In the genomic region with DNA sequence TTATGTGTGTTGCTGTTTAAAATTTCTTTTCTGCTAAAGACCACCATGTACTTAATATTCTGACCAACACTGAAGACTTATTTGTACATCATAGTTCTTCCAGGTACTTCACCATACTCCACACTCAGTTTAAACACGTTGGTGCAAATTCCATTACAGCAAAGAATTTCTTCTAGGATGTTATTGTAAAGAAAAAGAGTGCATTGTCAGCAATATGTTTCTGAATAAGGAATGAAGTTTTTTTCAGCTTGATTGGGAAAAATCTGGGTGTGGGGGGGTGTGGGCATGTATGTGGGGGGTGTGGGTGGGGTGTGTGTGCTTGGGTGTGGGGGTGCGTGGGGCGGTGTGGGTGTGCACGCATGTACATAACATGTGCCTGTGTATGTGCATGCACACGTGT, we compare ENCODE assay signal across 33 cellular contexts.
"Had no signal": no experiment of that assay in that cellular context is flagged by ENCODE, and none has a peak within 500 bp of the region (broad histone marks: within the 10 kb centered on the region; RNA-seq: fewer than 3 reads in every experiment).

No MANE protein-coding gene starts in this region.

- H3K36me3 ChIP-seq: adrenal gland, colonic mucosa, esophagus squamous epithelium, gastroesophageal sphincter had no signal

- H3K36me3 Mint-ChIP-seq: activated CD4-positive, alpha-beta memory T cell treated with anti-CD3 and anti-CD28 coated beads for 36 hours; activated CD8-positive, alpha-beta memory T cell treated with anti-CD3 and anti-CD28 coated beads, Interleukin-2, amount 10 ng/mL, durations not matched to agents 7 days and 5 days had no signal

- H3K9me3 Mint-ChIP-seq: activated CD4-positive, alpha-beta memory T cell treated with anti-CD3 and anti-CD28 coated beads for 36 hours; activated CD4-positive, alpha-beta T cell treated with anti-CD3 and anti-CD28 coated beads, Interleukin-2, amount 10 ng/mL, durations not matched to agents 24 days and 14 days; activated naive CD4-positive, alpha-beta T cell treated with anti-CD3 and anti-CD28 coated beads for 36 hours; activated naive CD4-positive, alpha-beta T cell treated with anti-CD3 and anti-CD28 coated beads, Interleukin-2, amount 50 U/mL, for 24 hours; activated naive CD8-positive, alpha-beta T cell treated with anti-CD3 and anti-CD28 coated beads for 36 hours; activated naive CD8-positive, alpha-beta T cell treated with anti-CD3 and anti-CD28 coated beads, Interleukin-2, amount 50 U/mL, for 24 hours; activated T-helper 1 cell treated with anti-CD3 and anti-CD28 coated beads, Interleukin-12 subunit alpha, Interleukin-12 subunit beta, Interleukin-2, Interleukin-4 antibody, amounts not matched to agents 30 ng/mL and 10 ng/mL and 1 ng/mL, durations not matched to agents 14 hours and 24 hours and 36 hours; activated T-helper 2 cell treated with anti-CD3 and anti-CD28 coated beads, Interferon-gamma antibody, Interleukin-2, Interleukin-4, amounts not matched to agents 10 μg/mL and 5 μg/mL and 100 μg/mL, durations not matched to agents 14 hours and 24 hours and 36 hours; T-cell; T-helper 1 cell treated with Interleukin-12 subunit alpha and Interleukin-12 subunit beta and Interleukin-4 antibody, amounts not matched to agents 30 μg/mL and 1 μg/mL, for 36 hours; T-helper 2 cell treated with Interferon-gamma antibody and Interleukin-4, amounts not matched to agents 5 μg/mL and 100 μg/mL, for 36 hours had no signal

- ATAC-seq: activated CD4-positive, alpha-beta T cell treated with anti-CD3 and anti-CD28 coated beads for 36 hours; activated CD8-positive, alpha-beta memory T cell treated with anti-CD3 and anti-CD28 coated beads, Interleukin-2, amount 10 ng/mL, durations not matched to agents 7 days and 5 days; activated CD8-positive, alpha-beta T cell treated with anti-CD3 and anti-CD28 coated beads, Interleukin-2, amount 10 ng/mL, durations not matched to agents 7 days and 5 days; activated naive CD8-positive, alpha-beta T cell treated with anti-CD3 and anti-CD28 coated beads, Interleukin-2, amount 50 U/mL, for 24 hours; body of pancreas; gastroesophageal sphincter; T-cell had no signal

- H3K27ac Mint-ChIP-seq: activated CD4-positive, alpha-beta memory T cell treated with anti-CD3 and anti-CD28 coated beads for 36 hours; activated CD4-positive, alpha-beta T cell treated with anti-CD3 and anti-CD28 coated beads for 36 hours; activated CD4-positive, alpha-beta T cell treated with anti-CD3 and anti-CD28 coated beads, Interleukin-2, amount 10 ng/mL, durations not matched to agents 24 days and 14 days; activated CD8-positive, alpha-beta memory T cell treated with anti-CD3 and anti-CD28 coated beads, Interleukin-2, amount 10 ng/mL, durations not matched to agents 7 days and 5 days; activated CD8-positive, alpha-beta T cell treated with anti-CD3 and anti-CD28 coated beads, Interleukin-2, amount 10 ng/mL, durations not matched to agents 7 days and 5 days; activated naive CD4-positive, alpha-beta T cell treated with anti-CD3 and anti-CD28 coated beads for 36 hours; activated naive CD4-positive, alpha-beta T cell treated with anti-CD3 and anti-CD28 coated beads, Interleukin-2, amount 50 U/mL, for 24 hours; activated naive CD8-positive, alpha-beta T cell treated with anti-CD3 and anti-CD28 coated beads for 36 hours; activated naive CD8-positive, alpha-beta T cell treated with anti-CD3 and anti-CD28 coated beads, Interleukin-2, amount 50 U/mL, for 24 hours; activated T-helper 1 cell treated with anti-CD3 and anti-CD28 coated beads, Interleukin-12 subunit alpha, Interleukin-12 subunit beta, Interleukin-2, Interleukin-4 antibody, amounts not matched to agents 30 ng/mL and 10 ng/mL and 1 ng/mL, durations not matched to agents 14 hours and 24 hours and 36 hours; activated T-helper 2 cell treated with anti-CD3 and anti-CD28 coated beads, Interferon-gamma antibody, Interleukin-2, Interleukin-4, amounts not matched to agents 10 μg/mL and 5 μg/mL and 100 μg/mL, durations not matched to agents 14 hours and 24 hours and 36 hours; T-cell; T-helper 1 cell treated with Interleukin-12 subunit alpha and Interleukin-12 subunit beta and Interleukin-4 antibody, amounts not matched to agents 30 μg/mL and 1 μg/mL, for 36 hours; T-helper 2 cell treated with Interferon-gamma antibody and Interleukin-4, amounts not matched to agents 5 μg/mL and 100 μg/mL, for 36 hours had no signal

- H3K4me3 ChIP-seq: adrenal gland, body of pancreas, colonic mucosa, esophagus squamous epithelium, gastroesophageal sphincter had no signal

- H3K9me3 ChIP-seq: adrenal gland, body of pancreas, colonic mucosa, esophagus squamous epithelium, gastroesophageal sphincter had no signal

- DNase-seq: activated CD4-positive, alpha-beta memory T cell treated with anti-CD3 and anti-CD28 coated beads for 36 hours; activated CD4-positive, alpha-beta T cell treated with anti-CD3 and anti-CD28 coated beads for 36 hours; activated CD4-positive, alpha-beta T cell treated with anti-CD3 and anti-CD28 coated beads, Interleukin-2, amount 10 ng/mL, durations not matched to agents 24 days and 14 days; activated CD4-positive, CD25-positive, alpha-beta regulatory T cell; activated CD4-positive, CD25-positive, alpha-beta regulatory T cell treated with anti-CD3 and anti-CD28 coated beads, Interleukin-2, amount 50 U/mL, for 72 hours; activated CD8-positive, alpha-beta memory T cell treated with anti-CD3 and anti-CD28 coated beads, Interleukin-2, amount 10 ng/mL, durations not matched to agents 7 days and 5 days; activated CD8-positive, alpha-beta memory T cell treated with anti-CD3 and anti-CD28 coated beads, Interleukin-2, amount 50 U/mL, for 4 hours; activated CD8-positive, alpha-beta T cell treated with anti-CD3 and anti-CD28 coated beads, Interleukin-2, amount 10 ng/mL, durations not matched to agents 7 days and 5 days; activated effector memory CD4-positive, alpha-beta T cell treated with anti-CD3 and anti-CD28 coated beads, Interleukin-2, amount 50 U/mL, for 16 hours; activated naive CD4-positive, alpha-beta T cell treated with anti-CD3 and anti-CD28 coated beads for 36 hours; activated naive CD8-positive, alpha-beta T cell treated with anti-CD3 and anti-CD28 coated beads for 36 hours; activated naive CD8-positive, alpha-beta T cell treated with anti-CD3 and anti-CD28 coated beads, Interleukin-2, amount 50 U/mL, for 24 hours; activated T-cell treated with anti-CD3 and anti-CD28 coated beads, Interleukin-2, amount 50 U/mL, for 1 hour; activated T-cell treated with anti-CD3 and anti-CD28 coated beads, Interleukin-2, amount 50 U/mL, for 48 hours; adrenal gland; aorta; body of pancreas; central memory CD4-positive, alpha-beta T cell; cerebellar nuclear complex; colonic mucosa; effector CD8-positive, alpha-beta T cell; esophagus squamous epithelium; foreskin melanocyte; SW 1271; T-cell; T1000 had no signal

- H3K4me3 Mint-ChIP-seq: activated CD4-positive, alpha-beta memory T cell treated with anti-CD3 and anti-CD28 coated beads for 36 hours; activated CD4-positive, alpha-beta T cell treated with anti-CD3 and anti-CD28 coated beads for 36 hours; activated CD4-positive, alpha-beta T cell treated with anti-CD3 and anti-CD28 coated beads, Interleukin-2, amount 10 ng/mL, durations not matched to agents 24 days and 14 days; activated CD8-positive, alpha-beta memory T cell treated with anti-CD3 and anti-CD28 coated beads, Interleukin-2, amount 10 ng/mL, durations not matched to agents 7 days and 5 days; activated CD8-positive, alpha-beta T cell treated with anti-CD3 and anti-CD28 coated beads, Interleukin-2, amount 10 ng/mL, durations not matched to agents 7 days and 5 days; activated naive CD4-positive, alpha-beta T cell treated with anti-CD3 and anti-CD28 coated beads for 36 hours; activated naive CD4-positive, alpha-beta T cell treated with anti-CD3 and anti-CD28 coated beads, Interleukin-2, amount 50 U/mL, for 24 hours; activated naive CD8-positive, alpha-beta T cell treated with anti-CD3 and anti-CD28 coated beads for 36 hours; activated naive CD8-positive, alpha-beta T cell treated with anti-CD3 and anti-CD28 coated beads, Interleukin-2, amount 50 U/mL, for 24 hours; activated T-helper 1 cell treated with anti-CD3 and anti-CD28 coated beads, Interleukin-12 subunit alpha, Interleukin-12 subunit beta, Interleukin-2, Interleukin-4 antibody, amounts not matched to agents 30 ng/mL and 10 ng/mL and 1 ng/mL, durations not matched to agents 14 hours and 24 hours and 36 hours; T-cell; T-helper 1 cell treated with Interleukin-12 subunit alpha and Interleukin-12 subunit beta and Interleukin-4 antibody, amounts not matched to agents 30 μg/mL and 1 μg/mL, for 36 hours; T-helper 2 cell treated with Interferon-gamma antibody and Interleukin-4, amounts not matched to agents 5 μg/mL and 100 μg/mL, for 36 hours had no signal

- H3K4me1 ChIP-seq: adrenal gland, body of pancreas, colonic mucosa had no signal

- H3K27me3 ChIP-seq: adrenal gland, body of pancreas, colonic mucosa, esophagus squamous epithelium, gastroesophageal sphincter had no signal

- H3K27ac ChIP-seq: adrenal gland, body of pancreas, colonic mucosa, epithelial cell of prostate, esophagus squamous epithelium, gastroesophageal sphincter had no signal

- H3K4me1 Mint-ChIP-seq: activated CD4-positive, alpha-beta T cell treated with anti-CD3 and anti-CD28 coated beads for 36 hours; activated CD4-positive, alpha-beta T cell treated with anti-CD3 and anti-CD28 coated beads, Interleukin-2, amount 10 ng/mL, durations not matched to agents 24 days and 14 days; activated CD8-positive, alpha-beta memory T cell treated with anti-CD3 and anti-CD28 coated beads, Interleukin-2, amount 10 ng/mL, durations not matched to agents 7 days and 5 days; activated naive CD4-positive, alpha-beta T cell treated with anti-CD3 and anti-CD28 coated beads, Interleukin-2, amount 50 U/mL, for 24 hours; activated naive CD8-positive, alpha-beta T cell treated with anti-CD3 and anti-CD28 coated beads for 36 hours; activated naive CD8-positive, alpha-beta T cell treated with anti-CD3 and anti-CD28 coated beads, Interleukin-2, amount 50 U/mL, for 24 hours; T-cell had no signal

- H3K27me3 Mint-ChIP-seq: activated CD4-positive, alpha-beta memory T cell treated with anti-CD3 and anti-CD28 coated beads for 36 hours; activated CD4-positive, alpha-beta T cell treated with anti-CD3 and anti-CD28 coated beads for 36 hours; activated CD4-positive, alpha-beta T cell treated with anti-CD3 and anti-CD28 coated beads, Interleukin-2, amount 10 ng/mL, durations not matched to agents 24 days and 14 days; activated CD8-positive, alpha-beta memory T cell treated with anti-CD3 and anti-CD28 coated beads, Interleukin-2, amount 10 ng/mL, durations not matched to agents 7 days and 5 days; activated naive CD4-positive, alpha-beta T cell treated with anti-CD3 and anti-CD28 coated beads, Interleukin-2, amount 50 U/mL, for 24 hours; activated naive CD8-positive, alpha-beta T cell treated with anti-CD3 and anti-CD28 coated beads for 36 hours; activated naive CD8-positive, alpha-beta T cell treated with anti-CD3 and anti-CD28 coated beads, Interleukin-2, amount 50 U/mL, for 24 hours; T-cell had no signal
